In the genomic region with DNA sequence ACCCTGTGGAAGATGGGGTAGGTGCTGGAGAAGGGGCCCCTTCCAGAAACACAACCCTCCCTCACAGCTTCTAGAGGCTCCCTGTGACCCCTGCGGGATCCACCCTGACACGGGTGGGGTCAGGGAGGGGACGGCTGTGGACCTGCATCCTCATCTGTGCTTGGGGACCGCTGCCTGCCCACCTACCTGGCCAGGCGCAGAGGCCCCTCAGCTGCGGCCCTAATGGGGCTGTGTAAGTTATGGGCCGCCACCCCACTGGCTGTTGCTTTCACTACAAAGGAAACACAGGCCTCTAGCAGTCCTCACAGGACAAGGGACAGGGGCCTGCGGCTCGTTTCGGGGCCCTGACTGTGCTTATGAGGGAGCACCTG, we compare ENCODE assay signal across 15 cellular contexts. TPM values are rescaled to one million over a fixed set of nuclear protein-coding genes. Genes with fewer than 3 reads are reported as not detected.
A peak's percentile ranks its signal among the peaks of the same experiment; 100 is the strongest.
DNase-seq lines count a peak whose midpoint lies in the region; ATAC-seq and TF ChIP-seq lines count a peak whose summit lies in the region.
"Had no signal": no experiment of that assay in that cellular context is flagged by ENCODE, and none has a peak within 500 bp of the region (broad histone marks: within the 10 kb centered on the region; RNA-seq: fewer than 3 reads in every experiment).

No MANE protein-coding gene starts in this region.

- peak overlapping the region in 3 of 4 donors; percentile 94 to 97 (median 94) for H3K27ac ChIP-seq in gastroesophageal sphincter
- H3K27ac ChIP-seq in sigmoid colon = peak overlapping the region in 3 of 4 donors; percentile 93 to 97 (median 94)
- no peak overlapping the region for H3K27ac ChIP-seq in Peyer's patch

- H3K4me3 ChIP-seq in NT2/D1 (ENCODE audit: insufficient read length, low read depth) (no peak overlapping the region), gastroesophageal sphincter (no peak overlapping the region), sigmoid colon (no peak overlapping the region), Peyer's patch (no peak overlapping the region)
- H3K4me3 ChIP-seq: HAP-1 had no signal

- peak overlapping the region; percentile 50 for H3K9ac ChIP-seq in NT2/D1 (ENCODE audit: insufficient read length, low read depth)

- H3K9me3 ChIP-seq in NT2/D1 (ENCODE audit: insufficient read depth, low read length) = no peaks in the 10 kb centered on the region
- no peaks in the 10 kb centered on the region for H3K9me3 ChIP-seq in gastroesophageal sphincter
- no peaks in the 10 kb centered on the region for H3K9me3 ChIP-seq in sigmoid colon
- H3K9me3 ChIP-seq in Peyer's patch = no peaks in the 10 kb centered on the region
- H3K9me3 ChIP-seq: BE2C, HAP-1 had no signal

- intact Hi-C loops in sigmoid colon (cut with DNase I) = no loop called here

- TF ChIP-seq EP300 in gastroesophageal sphincter (IDR thresholded peaks at IDR 0.05) (no peak), sigmoid colon (IDR thresholded peaks at IDR 0.05) (no peak)

- TF ChIP-seq CTCF in gastroesophageal sphincter (IDR thresholded peaks at IDR 0.05) (no peak), sigmoid colon (IDR thresholded peaks at IDR 0.05) (no peak), Peyer's patch (IDR thresholded peaks at IDR 0.05) (no peak)

- H3K4me1 ChIP-seq in NT2/D1 (ENCODE audit: insufficient read depth, insufficient read length) = peaks cover 11% of the 10 kb centered on the region
- H3K4me1 ChIP-seq in gastroesophageal sphincter = peaks cover 6 to 56% (median 32%) of the 10 kb centered on the region in 3 donors
- H3K4me1 ChIP-seq in sigmoid colon = peaks cover 0 to 54% (median 43%) of the 10 kb centered on the region in 4 donors
- H3K4me1 ChIP-seq in Peyer's patch = no peaks in the 10 kb centered on the region

- DNase-seq in NT2/D1 (ENCODE audit: low read depth, low spot score) = no peak
- DNase-seq in sigmoid colon = no peak
- no peak for DNase-seq in Peyer's patch
- DNase-seq: ACHN; BE2C; C1 segment of cervical spinal cord; CD4-positive, CD25-positive, alpha-beta regulatory T cell; CD8-positive, alpha-beta memory T cell; COR-L47; DMS 273 treated with DMSO at 0.1 percent for 48 hours had no signal

- ATAC-seq in gastroesophageal sphincter = no peak
- ATAC-seq in HG03432 (IDR thresholded peaks at IDR 0.05; ENCODE audit: unreplicated experiment) = no peak
- no peak for ATAC-seq in HG02571 (IDR thresholded peaks at IDR 0.05; ENCODE audit: unreplicated experiment)

- no CpG with 5 or more reads among the region's 10 CpGs for WGBS in gastroesophageal sphincter (ENCODE audit: low coverage in 1 of 2), 2 donors
- WGBS in sigmoid colon, 2 donors = 91 to 94% methylated on average over 10 of the region's 10 CpGs

- TF ChIP-seq POLR2A in gastroesophageal sphincter (IDR thresholded peaks at IDR 0.05) = no peak
- TF ChIP-seq POLR2A in sigmoid colon (IDR thresholded peaks at IDR 0.05) = no peak
- no peak for TF ChIP-seq POLR2A in Peyer's patch (IDR thresholded peaks at IDR 0.05)

- H3K36me3 ChIP-seq in NT2/D1 (ENCODE audit: insufficient read depth, insufficient read length, low read length) = peaks cover 86% of the 10 kb centered on the region
- H3K36me3 ChIP-seq in gastroesophageal sphincter = peaks cover 0 to 80% of the 10 kb centered on the region in 2 donors
- H3K36me3 ChIP-seq in sigmoid colon = peaks cover 50 to 71% (median 63%) of the 10 kb centered on the region in 4 donors
- peaks cover 0 to 77% (median 4%) of the 10 kb centered on the region in 3 donors for H3K36me3 ChIP-seq in Peyer's patch

- H3K27me3 ChIP-seq in NT2/D1 (ENCODE audit: insufficient read depth, insufficient read length) (no peaks in the 10 kb centered on the region), gastroesophageal sphincter (no peaks in the 10 kb centered on the region), sigmoid colon (no peaks in the 10 kb centered on the region), Peyer's patch (no peaks in the 10 kb centered on the region)
- H3K27me3 ChIP-seq: BE2C had no signal

RNA-seq across cellular contexts. Expression of gene CTXN1, which starts 7.0 kb away (rescaled TPM):
- total RNA-seq in gastroesophageal sphincter (10 to 100 TPM; 18.3 to 33.3 (median 26.4) TPM), sigmoid colon (10 to 100 TPM; 25.3 to 92.2 (median 38.8) TPM), Peyer's patch (1 to 10 TPM in 3 of 4 donors, not detected in 1; 1.6 to 2.5 (median 2.4) TPM)
- 1 to 10 TPM in 1 of 3 donors, under 1 TPM in 2; 0.60 to 2.2 (median 0.92) TPM for polyA plus RNA-seq in sigmoid colon
- total RNA-seq: CD4-positive, CD25-positive, alpha-beta regulatory T cell had no signal
- polyA plus RNA-seq: CD4-positive, CD25-positive, alpha-beta regulatory T cell; CD8-positive, alpha-beta memory T cell; IgD-negative memory B cell had no signal

RNA-seq across cellular contexts. Expression of gene TIMM44, which starts 10.6 kb away (rescaled TPM):
- 100 to 1,000 TPM in 1 of 4 donors, 10 to 100 TPM in 3; 65.7 to 108 (median 86.4) TPM for total RNA-seq in gastroesophageal sphincter
- 10 to 100 TPM; 51.7 to 80.1 (median 78.6) TPM for total RNA-seq in sigmoid colon
- 10 to 100 TPM; 33.0 to 72.4 (median 38.8) TPM for polyA plus RNA-seq in sigmoid colon
- 100 to 1,000 TPM in 1 of 4 donors, 10 to 100 TPM in 3; 55.5 to 211 (median 80.7) TPM for total RNA-seq in Peyer's patch

RNA-seq across cellular contexts. Expression of gene SNAPC2, which starts 12.8 kb away (rescaled TPM):
- total RNA-seq in gastroesophageal sphincter = 10 to 100 TPM; 29.5 to 37.7 (median 33.4) TPM
- total RNA-seq in sigmoid colon = 10 to 100 TPM; 20.3 to 31.2 (median 27.8) TPM
- 10 to 100 TPM; 11.6 to 19.5 (median 16.8) TPM for polyA plus RNA-seq in sigmoid colon
- total RNA-seq in Peyer's patch = 10 to 100 TPM in 2 of 4 donors, 1 to 10 TPM in 2; 7.4 to 12.9 (median 9.4) TPM

RNA-seq across cellular contexts. Expression of gene TGFBR3L, which starts 18.3 kb away (rescaled TPM):
- 1 to 10 TPM; 2.8 to 8.5 (median 5.4) TPM for total RNA-seq in gastroesophageal sphincter
- total RNA-seq in sigmoid colon = 1 to 10 TPM in 1 of 4 donors, not detected in 3; 1.8 TPM
- polyA plus RNA-seq in sigmoid colon = not detected
- total RNA-seq in Peyer's patch = not detected
- polyA plus RNA-seq: CD4-positive, CD25-positive, alpha-beta regulatory T cell; IgD-negative memory B cell had no signal

RNA-seq across cellular contexts. Expression of gene MAP2K7, which starts 29.2 kb away (rescaled TPM):
- total RNA-seq in gastroesophageal sphincter = 10 to 100 TPM; 13.9 to 23.4 (median 17.9) TPM
- total RNA-seq in sigmoid colon = 10 to 100 TPM; 12.5 to 20.2 (median 17.4) TPM
- 10 to 100 TPM; 15.6 to 27.8 (median 15.7) TPM for polyA plus RNA-seq in sigmoid colon
- 10 to 100 TPM; 16.6 to 39.3 (median 35.0) TPM for total RNA-seq in Peyer's patch

Comparison
In these comparisons a context has a peak if more than half of its experiments do, and no peak if none do; other contexts are left out.
1. H3K27ac ChIP-seq: peak in gastroesophageal sphincter (3 of 4) and sigmoid colon (3 of 4); none in Peyer's patch (0 of 4).
2. RNA of gene CTXN1, which starts 7.0 kb away (total RNA-seq): 25.3 to 92.2 TPM in sigmoid colon and 18.3 to 33.3 TPM in gastroesophageal sphincter; 1.6 to 2.5 TPM in Peyer's patch; every median in the first group is over 4 times any median in the second.